In genomic region chr11:120182790-120183491, GRCh38 we compare ENCODE assay signal across 8 cellular contexts. TPM values are rescaled to one million over a fixed set of nuclear protein-coding genes. Genes with fewer than 3 reads are reported as not detected.
DNase-seq lines count a peak whose midpoint lies in the region; ATAC-seq and TF ChIP-seq lines count a peak whose summit lies in the region.
"Had no signal": no experiment of that assay in that cellular context is flagged by ENCODE, and none has a peak within 500 bp of the region (broad histone marks: within the 10 kb centered on the region; RNA-seq: fewer than 3 reads in every experiment).

No MANE protein-coding gene starts in this region.

- 68 to 88% (median 79%) methylated on average over 5 of the region's 5 CpGs for WGBS in psoas muscle, 3 donors

- H3K36me3 ChIP-seq in NT2/D1 (ENCODE audit: insufficient read depth, insufficient read length, low read length) (no peaks in the 10 kb centered on the region), psoas muscle (ENCODE audit: insufficient read depth in 1 of 2, low read depth in 1 of 2) (no peaks in the 10 kb centered on the region)
- H3K36me3 ChIP-seq: tibial artery had no signal

- no peaks in the 10 kb centered on the region for H3K9me3 ChIP-seq in NT2/D1 (ENCODE audit: insufficient read depth, low read length)
- no peaks in the 10 kb centered on the region for H3K9me3 ChIP-seq in psoas muscle
- H3K9me3 ChIP-seq: tibial artery had no signal

- H3K9ac ChIP-seq in NT2/D1 (ENCODE audit: insufficient read length, low read depth), result no peak overlapping the region

- ATAC-seq in psoas muscle, result no peak
- no peak for ATAC-seq in HG03571 (IDR thresholded peaks at IDR 0.05; ENCODE audit: unreplicated experiment)

- no peak overlapping the region for H3K27ac ChIP-seq in psoas muscle
- H3K27ac ChIP-seq: tibial artery had no signal

- intact Hi-C loops in psoas muscle (cut with DNase I), result no loop called here

- DNase-seq in H4 (ENCODE audit: low spot score) (peak; percentile 31), NT2/D1 (ENCODE audit: low read depth, low spot score) (peak; percentile 64), fibroblast of mammary gland (ENCODE audit: low read depth) (peak; percentile 72), psoas muscle (peak; percentile 62 to 80), occipital lobe (lab: John Stamatoyannopoulos, UW) (no peak), cerebellum (ENCODE audit: low spot score) (no peak)

- H3K4me3 ChIP-seq in NT2/D1 (ENCODE audit: insufficient read length, low read depth) (no peak overlapping the region), fibroblast of mammary gland (ENCODE audit: control insufficient read depth, low read depth, low read length) (no peak overlapping the region), psoas muscle (no peak overlapping the region)
- H3K4me3 ChIP-seq: tibial artery had no signal

- peaks cover 4% of the 10 kb centered on the region for H3K27me3 ChIP-seq in NT2/D1 (ENCODE audit: insufficient read depth, insufficient read length)
- no peaks in the 10 kb centered on the region for H3K27me3 ChIP-seq in psoas muscle (ENCODE audit: insufficient read depth in 3 of 3, low read length in 2 of 3)

- H3K4me1 ChIP-seq in NT2/D1 (ENCODE audit: insufficient read depth, insufficient read length), result peaks cover 3% of the 10 kb centered on the region
- H3K4me1 ChIP-seq in psoas muscle, result no peaks in the 10 kb centered on the region

- peak; percentile 62 for TF ChIP-seq CTCF in fibroblast of mammary gland (conservative IDR thresholded peaks at IDR 0.05; ENCODE audit: control insufficient read depth, insufficient read depth, low read depth, low read length)
- TF ChIP-seq CTCF in psoas muscle (IDR thresholded peaks at IDR 0.05), result no peak

RNA-seq across cellular contexts. Expression of gene OAF, which starts 27.9 kb away (rescaled TPM):
- total RNA-seq in H4 (2014; rRNA removed; shearing (Covaris generic)), result 33.5 and 44.5 TPM in 2 replicates
- 10 to 100 TPM in 2 of 4 donors, 1 to 10 TPM in 2; 5.6 to 15.3 (median 9.4) TPM for total RNA-seq in psoas muscle
- 1 to 10 TPM; 3.2 to 9.0 (median 8.1) TPM for polyA plus RNA-seq in psoas muscle
- 1.4 TPM for total RNA-seq in occipital lobe
- total RNA-seq in cerebellum, result 3.0 TPM

RNA-seq across cellular contexts. Expression of gene TRIM29, which starts 45.0 kb away (rescaled TPM):
- 1.4 and 2.8 TPM in 2 replicates for total RNA-seq in H4 (2014; rRNA removed; shearing (Covaris generic))
- total RNA-seq in psoas muscle (under 1 TPM in 2 of 4 donors, not detected in 2; 0.24 to 0.91 TPM), occipital lobe (0.47 TPM), cerebellum (0.64 TPM)
- polyA plus RNA-seq in psoas muscle, result under 1 TPM; 0.09 to 0.44 (median 0.37) TPM

RNA-seq across cellular contexts. Expression of gene POU2F3, which starts 57.0 kb away (rescaled TPM):
- 0.10 and 1.4 TPM in 2 replicates for total RNA-seq in H4 (2014; rRNA removed; shearing (Covaris generic))
- total RNA-seq in psoas muscle, result not detected
- not detected for polyA plus RNA-seq in psoas muscle
- total RNA-seq in occipital lobe, result not detected
- total RNA-seq in cerebellum, result 0.27 TPM

Comparison
In these comparisons a context has a peak if more than half of its experiments do, and no peak if none do; other contexts are left out.
1. DNase-seq: peak in H4 (single experiment), NT2/D1 (single experiment), fibroblast of mammary gland (single experiment) and psoas muscle (2 of 2); none in occipital lobe (single experiment) and cerebellum (single experiment).